ENCODE assay signal across 32 cellular contexts in genomic region chr1:63405021-63405420, GRCh38. TPM values are rescaled to one million over a fixed set of nuclear protein-coding genes. Genes with fewer than 3 reads are reported as not detected.
DNase-seq lines count a peak whose midpoint lies in the region; ATAC-seq and TF ChIP-seq lines count a peak whose summit lies in the region.
"Had no signal": no experiment of that assay in that cellular context is flagged by ENCODE, and none has a peak within 500 bp of the region (broad histone marks: within the 10 kb centered on the region; RNA-seq: fewer than 3 reads in every experiment).

No MANE protein-coding gene starts in this region.

- H3K4me1 Mint-ChIP-seq in MCF 10A (ENCODE audit: insufficient read depth, unreplicated experiment): no peaks in the 10 kb centered on the region
- H3K4me1 Mint-ChIP-seq: activated naive CD4-positive, alpha-beta T cell treated with anti-CD3 and anti-CD28 coated beads, Interleukin-2, amount 10 ng/mL, durations not matched to agents 7 days and 5 days; activated T-helper 17 cell treated with anti-CD3 and anti-CD28 coated beads, Interleukin-2, amount 50 U/mL, for 72 hours; neural crest cell had no signal

- CTCF ChIA-PET in mammary epithelial cell (lab: Charles Lee; ENCODE audit: low non-redundant PET) (no interaction called here), MCF 10A (lab: Yijun Ruan, JAX) (interaction anchor here (0.8 to 1.0 kb wide), 2 partner anchors 37 to 70 kb away, joined by 4 to 5 read pairs; no protein-coding TSS in a partner anchor), RWPE1 (lab: Yijun Ruan, JAX) (interaction anchor here (0.8 kb wide), 1 partner anchor 47 kb away, joined by 3 read pairs; no protein-coding TSS in a partner anchor)

- in situ Hi-C loops in mammary epithelial cell (cut with MboI; ENCODE audit: low sequenced_read_pairs in 2 of 2): no loop called here

- no peak for TF ChIP-seq CTCF in mammary epithelial cell (conservative IDR thresholded peaks at IDR 0.05 in 1 of 2, IDR thresholded peaks at IDR 0.05 in 1 of 2; ENCODE audit: extremely low read depth in 1 of 2, insufficient read depth in 1 of 2, low read depth in 1 of 2, low read length in 2 of 2)
- no peak for TF ChIP-seq CTCF in MCF 10A (IDR thresholded peaks at IDR 0.05; ENCODE audit: unreplicated experiment)
- TF ChIP-seq CTCF in RWPE1 (conservative IDR thresholded peaks at IDR 0.05; ENCODE audit: low read depth): no peak

- no peaks in the 10 kb centered on the region for H3K36me3 ChIP-seq in mammary epithelial cell (ENCODE audit: insufficient read depth, low read length)
- H3K36me3 ChIP-seq: ovary, right atrium auricular region, thoracic aorta had no signal

- no peak overlapping the region for H3K4me3 ChIP-seq in mammary epithelial cell (replicated peaks in 1 of 3; ENCODE audit: insufficient read depth in 1 of 3, low read depth in 2 of 3, low read length in 3 of 3)
- H3K4me3 ChIP-seq: adrenal gland, esophagus muscularis mucosa, heart right ventricle, lung, ovary, right atrium auricular region, smooth muscle cell, thoracic aorta had no signal

- H3K9me3 Mint-ChIP-seq in MCF 10A (ENCODE audit: unreplicated experiment): no peaks in the 10 kb centered on the region
- H3K9me3 Mint-ChIP-seq: activated naive CD4-positive, alpha-beta T cell treated with anti-CD3 and anti-CD28 coated beads, Interleukin-2, amount 10 ng/mL, durations not matched to agents 7 days and 5 days; activated T-helper 17 cell treated with anti-CD3 and anti-CD28 coated beads, Interleukin-2, amount 50 U/mL, for 72 hours; CD4-positive, CD25-positive, alpha-beta regulatory T cell; dendritic cell treated with granulocyte-macrophage colony-stimulating factor and Interleukin-4, amounts not matched to agents 40 ng/mL and 50 ng/mL, for 4 days; HFFc6; neural crest cell; stimulated activated naive CD8-positive, alpha-beta T cell treated with anti-CD3 and anti-CD28 coated beads, Interleukin-15, Interleukin-2, amounts not matched to agents 100 ng/mL and 50 ng/mL, for 24 hours had no signal

- no peaks in the 10 kb centered on the region for H3K79me2 ChIP-seq in mammary epithelial cell (ENCODE audit: insufficient read depth, low read length)

- intact Hi-C loops in mammary epithelial cell (cut with micrococcal nuclease): no loop called here
- intact Hi-C loops in MCF 10A (cut with micrococcal nuclease): no loop called here

- H2AFZ ChIP-seq in mammary epithelial cell (ENCODE audit: low read depth, low read length): no peak overlapping the region

- H3K4me2 ChIP-seq in mammary epithelial cell (ENCODE audit: insufficient read depth, low read depth, low read length): no peak overlapping the region
- H3K4me2 ChIP-seq: smooth muscle cell had no signal

- POLR2A ChIA-PET in MCF 10A (lab: Yijun Ruan, JAX): interaction anchor here (0.5 to 1.3 kb wide), 5 partner anchors 14 to 133 kb away, joined by 3 to 4 read pairs (median 3); no protein-coding TSS in a partner anchor
- POLR2A ChIA-PET in RWPE1 (lab: Yijun Ruan, JAX; ENCODE audit: low non-redundant PET): no interaction called here

- H4K20me1 ChIP-seq in mammary epithelial cell (ENCODE audit: insufficient read depth, low read length): no peaks in the 10 kb centered on the region

- H3K36me3 Mint-ChIP-seq in MCF 10A (ENCODE audit: insufficient read depth, unreplicated experiment): no peaks in the 10 kb centered on the region

- no peaks in the 10 kb centered on the region for H3K9me3 ChIP-seq in mammary epithelial cell (replicated peaks; ENCODE audit: insufficient read depth, low read length)
- H3K9me3 ChIP-seq: adrenal gland, esophagus muscularis mucosa, heart right ventricle, ovary, right atrium auricular region, thoracic aorta had no signal

- no peaks in the 10 kb centered on the region for H3K27me3 Mint-ChIP-seq in MCF 10A (ENCODE audit: insufficient read depth, unreplicated experiment)
- H3K27me3 Mint-ChIP-seq: activated naive CD4-positive, alpha-beta T cell treated with anti-CD3 and anti-CD28 coated beads, Interleukin-2, amount 10 ng/mL, durations not matched to agents 7 days and 5 days; activated T-helper 17 cell treated with anti-CD3 and anti-CD28 coated beads, Interleukin-2, amount 50 U/mL, for 72 hours; CD4-positive, CD25-positive, alpha-beta regulatory T cell; dendritic cell treated with granulocyte-macrophage colony-stimulating factor and Interleukin-4, amounts not matched to agents 40 ng/mL and 50 ng/mL, for 4 days; stimulated activated naive CD8-positive, alpha-beta T cell treated with anti-CD3 and anti-CD28 coated beads, Interleukin-15, Interleukin-2, amounts not matched to agents 100 ng/mL and 50 ng/mL, for 24 hours had no signal

- DNase-seq in mammary epithelial cell (peak; percentile 23), MCF 10A (ENCODE audit: unreplicated experiment) (no peak), RWPE1 (ENCODE audit: low spot score) (peak; percentile 10), iPS-NIHi11 (ENCODE audit: low spot score) (peak; percentile 24), HuH-7 (ENCODE audit: low spot score) (no peak), mucosa of gallbladder (ENCODE audit: low spot score) (no peak)
- DNase-seq: activated CD8-positive, alpha-beta T cell treated with anti-CD3 and anti-CD28 coated beads, Interleukin-2, amount 10 ng/mL, durations not matched to agents 7 days and 5 days; activated naive CD4-positive, alpha-beta T cell treated with anti-CD3 and anti-CD28 coated beads, Interleukin-2, amount 10 ng/mL, durations not matched to agents 7 days and 5 days; adrenal gland; Calu3; CD4-positive, CD25-positive, alpha-beta regulatory T cell; heart right ventricle; HFFc6; kidney glomerular epithelial cell; NCI-H146; NCI-H524 treated with DMSO at 0.1 percent for 48 hours; ovary; SHP77; T-helper 2 cell had no signal

- no peaks in the 10 kb centered on the region for H3K4me1 ChIP-seq in mammary epithelial cell (ENCODE audit: insufficient read depth, low read length)
- H3K4me1 ChIP-seq: adrenal gland, esophagus muscularis mucosa, heart right ventricle, right atrium auricular region had no signal

- no peak overlapping the region for H3K4me3 Mint-ChIP-seq in MCF 10A (ENCODE audit: unreplicated experiment)
- H3K4me3 Mint-ChIP-seq: activated CD8-positive, alpha-beta T cell treated with anti-CD3 and anti-CD28 coated beads, Interleukin-2, amount 10 ng/mL, durations not matched to agents 7 days and 5 days; activated naive CD4-positive, alpha-beta T cell treated with anti-CD3 and anti-CD28 coated beads, Interleukin-2, amount 10 ng/mL, durations not matched to agents 7 days and 5 days; activated T-helper 17 cell treated with anti-CD3 and anti-CD28 coated beads, Interleukin-2, amount 50 U/mL, for 72 hours; CD4-positive, CD25-positive, alpha-beta regulatory T cell; dendritic cell treated with granulocyte-macrophage colony-stimulating factor and Interleukin-4, amounts not matched to agents 40 ng/mL and 50 ng/mL, for 4 days; HFFc6; neural crest cell; stimulated activated naive CD8-positive, alpha-beta T cell treated with anti-CD3 and anti-CD28 coated beads, Interleukin-15, Interleukin-2, amounts not matched to agents 100 ng/mL and 50 ng/mL, for 24 hours had no signal

- ATAC-seq in HG03196 (IDR thresholded peaks at IDR 0.05; ENCODE audit: unreplicated experiment): no peak
- no peak for ATAC-seq in HG03025 (IDR thresholded peaks at IDR 0.05; ENCODE audit: low FRiP score, unreplicated experiment)
- ATAC-seq: activated CD8-positive, alpha-beta T cell treated with anti-CD3 and anti-CD28 coated beads, Interleukin-2, amount 10 ng/mL, durations not matched to agents 7 days and 5 days; activated T-helper 17 cell treated with anti-CD3 and anti-CD28 coated beads, Interleukin-2, amount 50 U/mL, for 72 hours; heart right ventricle; Panc1 had no signal

- BruUV-seq in mammary epithelial cell (replicated peaks; lab: Mats Ljungman, UMichigan): no TSS peak
- BruUV-seq in MCF 10A (replicated peaks; lab: Mats Ljungman, UMichigan): no TSS peak

- H3K27me3 ChIP-seq in mammary epithelial cell (ENCODE audit: insufficient read depth, low read length): no peaks in the 10 kb centered on the region
- H3K27me3 ChIP-seq: adrenal gland, esophagus muscularis mucosa, heart right ventricle, ovary, right atrium auricular region had no signal

- H3K9ac ChIP-seq in mammary epithelial cell (ENCODE audit: insufficient read depth, low read length): no peak overlapping the region

- dilution Hi-C loops in mammary epithelial cell (cut with HindIII; ENCODE audit: low sequenced_read_pairs): no loop called here

- H3K27ac ChIP-seq in mammary epithelial cell (ENCODE audit: insufficient read depth, low read depth, low read length) (no peak overlapping the region), RWPE1 (no peak overlapping the region)
- H3K27ac ChIP-seq: adrenal gland, esophagus muscularis mucosa, heart right ventricle, HL-60, ovary, right atrium auricular region, thoracic aorta had no signal

- H3K27ac Mint-ChIP-seq in MCF 10A (ENCODE audit: low read depth, unreplicated experiment): no peak overlapping the region
- H3K27ac Mint-ChIP-seq: activated CD8-positive, alpha-beta T cell treated with anti-CD3 and anti-CD28 coated beads, Interleukin-2, amount 10 ng/mL, durations not matched to agents 7 days and 5 days; activated naive CD4-positive, alpha-beta T cell treated with anti-CD3 and anti-CD28 coated beads, Interleukin-2, amount 10 ng/mL, durations not matched to agents 7 days and 5 days; activated T-helper 17 cell treated with anti-CD3 and anti-CD28 coated beads, Interleukin-2, amount 50 U/mL, for 72 hours; CD4-positive, CD25-positive, alpha-beta regulatory T cell; dendritic cell treated with granulocyte-macrophage colony-stimulating factor and Interleukin-4, amounts not matched to agents 40 ng/mL and 50 ng/mL, for 4 days; HFFc6; stimulated activated naive CD8-positive, alpha-beta T cell treated with anti-CD3 and anti-CD28 coated beads, Interleukin-15, Interleukin-2, amounts not matched to agents 100 ng/mL and 50 ng/mL, for 24 hours had no signal

RNA-seq across cellular contexts. Expression of gene ALG6, which starts 37.6 kb away (rescaled TPM):
- total RNA-seq in mammary epithelial cell (10 to 100 TPM in 1 of 2 donors, 1 to 10 TPM in 1; 8.2 to 11.3 TPM), MCF 10A (2022) (5.4 and 6.0 TPM in 2 replicates), mucosa of gallbladder (12.5 TPM)
- polyA plus RNA-seq in mammary epithelial cell: 6.2 TPM
- polyA minus RNA-seq in mammary epithelial cell: 3.3 TPM

Comparison
In these comparisons a context has a peak if more than half of its experiments do, and no peak if none do; other contexts are left out.
1. DNase-seq: peak in mammary epithelial cell (single experiment), RWPE1 (single experiment) and iPS-NIHi11 (single experiment); none in MCF 10A (single experiment), HuH-7 (single experiment) and mucosa of gallbladder (single experiment).